1 cellular context compared by ENCODE assay signal in the genomic region with DNA sequence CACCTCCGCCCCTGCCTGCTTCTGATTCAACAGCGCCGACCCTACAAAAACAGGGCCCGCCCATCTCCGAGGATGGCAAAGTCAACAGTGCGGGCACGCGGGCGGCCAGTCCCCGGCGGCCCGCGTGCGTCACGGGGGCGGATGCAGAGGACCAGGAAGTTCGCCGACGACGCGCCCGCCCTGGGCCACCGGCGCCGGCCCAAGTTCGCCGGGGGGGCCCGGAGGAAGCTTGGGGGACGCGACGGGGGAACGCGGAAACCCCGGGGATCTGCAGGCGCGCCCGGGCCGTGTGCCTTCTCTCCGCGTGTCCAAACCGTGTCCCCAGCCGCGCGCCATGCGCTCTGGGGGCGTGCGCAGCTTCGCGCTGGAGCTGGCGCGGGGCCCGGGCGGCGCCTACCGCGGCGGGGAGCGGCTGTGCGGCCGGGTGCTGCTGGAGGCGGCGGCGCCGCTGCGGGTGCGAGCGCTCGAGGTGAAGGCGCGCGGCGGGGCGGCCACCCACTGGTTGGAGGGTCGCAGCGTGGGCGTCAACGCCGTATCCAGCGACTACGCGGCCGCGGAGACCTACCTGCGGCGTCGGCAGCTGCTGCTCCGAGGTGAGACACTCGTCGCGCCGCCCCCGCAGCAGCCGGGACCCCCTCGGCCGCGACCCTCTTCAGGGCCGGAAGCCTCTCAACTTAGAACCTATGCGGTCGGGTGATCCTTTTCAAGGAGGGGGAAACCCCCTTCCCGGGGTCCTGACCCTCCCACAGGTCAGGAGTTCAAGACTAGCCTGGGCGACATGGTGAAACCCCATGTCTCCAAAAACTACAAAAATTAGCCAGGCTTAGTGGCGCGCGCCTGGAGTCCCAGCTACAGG.
TF ChIP-seq lines count a peak whose summit lies in the region.

No MANE protein-coding gene starts in this region.

TF ChIP-seq in K562, 482 proteins besides CTCF, POLR2A, EP300 and RAD21 (continued from another document and continues in another):
- TF ChIP-seq ZNF764 (CRISPR knock-in tag; IDR thresholded peaks at IDR 0.05; ENCODE audit: low read depth) (no peak), PHF20 (IDR thresholded peaks at IDR 0.05; ENCODE audit: partially characterized antibody) (peak; percentile 42), NR3C1 (CRISPR knock-in tag; IDR thresholded peaks at IDR 0.05) (peak; percentile 94), ZNF668 (CRISPR knock-in tag; IDR thresholded peaks at IDR 0.05) (no peak), RBFOX2 (IDR thresholded peaks at IDR 0.05; ENCODE audit: low read depth, low read length) (peak; percentile 90), ZNF431 (CRISPR knock-in tag; IDR thresholded peaks at IDR 0.05) (peak; percentile 74), ETS2 (tag; IDR thresholded peaks at IDR 0.05; ENCODE audit: borderline replicate concordance, poor library complexity, severe bottlenecking) (no peak), KLF16 (IDR thresholded peaks at IDR 0.05) (no peak), PHF21A (IDR thresholded peaks at IDR 0.05; ENCODE audit: borderline replicate concordance, low read depth) (no peak), L3MBTL2 (IDR thresholded peaks at IDR 0.05) (peak; percentile 98), FOXP1 (CRISPR knock-in tag; IDR thresholded peaks at IDR 0.05) (peak; percentile 89; the same call in 1 of the 2 replicates), ZNF121 (CRISPR knock-in tag; conservative IDR thresholded peaks at IDR 0.05) (no peak), RCOR1 (IDR thresholded peaks at IDR 0.05; ENCODE audit: borderline replicate concordance in 1 of 2, low read depth in 2 of 2, low read length in 2 of 2) (no peak), SAFB (IDR thresholded peaks at IDR 0.05; ENCODE audit: borderline replicate concordance, low read depth, low read length) (no peak), ELF4 (CRISPR knock-in tag; IDR thresholded peaks at IDR 0.05) (peak; percentile 51; the same call in 1 of the 2 replicates), YY1 (IDR thresholded peaks at IDR 0.05; ENCODE audit: borderline replicate concordance in 1 of 3, control insufficient read depth in 1 of 3, extremely low read depth in 1 of 3, insufficient read depth in 3 of 3, insufficient read length in 1 of 3, insufficient replicate concordance in 2 of 3, low read depth in 1 of 3, low read length in 2 of 3) (peak in 2 of 3 experiments; percentile 48 to 57), ZNF695 (CRISPR knock-in tag; IDR thresholded peaks at IDR 0.05) (no peak), POLR2AphosphoS2 (IDR thresholded peaks at IDR 0.05; ENCODE audit: low read length) (no peak), COPS2 (conservative IDR thresholded peaks at IDR 0.05) (no peak), TBL1XR1 (IDR thresholded peaks at IDR 0.05; ENCODE audit: low read length in 2 of 2) (no peak), MAFG (tag; conservative IDR thresholded peaks at IDR 0.05) (no peak), DACH1 (IDR thresholded peaks at IDR 0.05; ENCODE audit: partially characterized antibody) (no peak), ZNF274 (IDR thresholded peaks at IDR 0.05; ENCODE audit: borderline replicate concordance, low read depth, low read length) (no peak), ZNF830 (CRISPR knock-in tag; IDR thresholded peaks at IDR 0.05) (no peak), CCAR2 (IDR thresholded peaks at IDR 0.05; ENCODE audit: low read depth, low read length) (no peak), ZNF124 (CRISPR knock-in tag; IDR thresholded peaks at IDR 0.05) (no peak), LEF1 (IDR thresholded peaks at IDR 0.05) (no peak), HDAC1 (IDR thresholded peaks at IDR 0.05) (peak in 1 of 2 experiments; percentile 82; a peak in 1 of 4 replicates), NBN (IDR thresholded peaks at IDR 0.05; ENCODE audit: low read depth) (no peak)
- TF ChIP-seq, protein P1, sequence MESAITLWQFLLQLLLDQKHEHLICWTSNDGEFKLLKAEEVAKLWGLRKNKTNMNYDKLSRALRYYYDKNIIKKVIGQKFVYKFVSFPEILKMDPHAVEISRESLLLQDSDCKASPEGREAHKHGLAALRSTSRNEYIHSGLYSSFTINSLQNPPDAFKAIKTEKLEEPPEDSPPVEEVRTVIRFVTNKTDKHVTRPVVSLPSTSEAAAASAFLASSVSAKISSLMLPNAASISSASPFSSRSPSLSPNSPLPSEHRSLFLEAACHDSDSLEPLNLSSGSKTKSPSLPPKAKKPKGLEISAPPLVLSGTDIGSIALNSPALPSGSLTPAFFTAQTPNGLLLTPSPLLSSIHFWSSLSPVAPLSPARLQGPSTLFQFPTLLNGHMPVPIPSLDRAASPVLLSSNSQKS (CRISPR knock-in tag; IDR thresholded peaks at IDR 0.05) = no peak
- TF ChIP-seq, protein P2, sequence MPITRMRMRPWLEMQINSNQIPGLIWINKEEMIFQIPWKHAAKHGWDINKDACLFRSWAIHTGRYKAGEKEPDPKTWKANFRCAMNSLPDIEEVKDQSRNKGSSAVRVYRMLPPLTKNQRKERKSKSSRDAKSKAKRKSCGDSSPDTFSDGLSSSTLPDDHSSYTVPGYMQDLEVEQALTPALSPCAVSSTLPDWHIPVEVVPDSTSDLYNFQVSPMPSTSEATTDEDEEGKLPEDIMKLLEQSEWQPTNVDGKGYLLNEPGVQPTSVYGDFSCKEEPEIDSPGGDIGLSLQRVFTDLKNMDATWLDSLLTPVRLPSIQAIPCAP (CRISPR knock-in tag; IDR thresholded peaks at IDR 0.05; ENCODE audit: borderline replicate concordance) = no peak
- TF ChIP-seq, protein P3, sequence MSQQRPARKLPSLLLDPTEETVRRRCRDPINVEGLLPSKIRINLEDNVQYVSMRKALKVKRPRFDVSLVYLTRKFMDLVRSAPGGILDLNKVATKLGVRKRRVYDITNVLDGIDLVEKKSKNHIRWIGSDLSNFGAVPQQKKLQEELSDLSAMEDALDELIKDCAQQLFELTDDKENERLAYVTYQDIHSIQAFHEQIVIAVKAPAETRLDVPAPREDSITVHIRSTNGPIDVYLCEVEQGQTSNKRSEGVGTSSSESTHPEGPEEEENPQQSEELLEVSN (IDR thresholded peaks at IDR 0.05; ENCODE audit: borderline replicate concordance in 1 of 2, extremely low read depth in 1 of 2, insufficient read depth in 1 of 2, insufficient read length in 1 of 2, low read depth in 1 of 2, low read length in 1 of 2, poor library complexity in 1 of 2, severe bottlenecking in 1 of 2) = peak; percentile 87 to 93
- TF ChIP-seq, protein P4, sequence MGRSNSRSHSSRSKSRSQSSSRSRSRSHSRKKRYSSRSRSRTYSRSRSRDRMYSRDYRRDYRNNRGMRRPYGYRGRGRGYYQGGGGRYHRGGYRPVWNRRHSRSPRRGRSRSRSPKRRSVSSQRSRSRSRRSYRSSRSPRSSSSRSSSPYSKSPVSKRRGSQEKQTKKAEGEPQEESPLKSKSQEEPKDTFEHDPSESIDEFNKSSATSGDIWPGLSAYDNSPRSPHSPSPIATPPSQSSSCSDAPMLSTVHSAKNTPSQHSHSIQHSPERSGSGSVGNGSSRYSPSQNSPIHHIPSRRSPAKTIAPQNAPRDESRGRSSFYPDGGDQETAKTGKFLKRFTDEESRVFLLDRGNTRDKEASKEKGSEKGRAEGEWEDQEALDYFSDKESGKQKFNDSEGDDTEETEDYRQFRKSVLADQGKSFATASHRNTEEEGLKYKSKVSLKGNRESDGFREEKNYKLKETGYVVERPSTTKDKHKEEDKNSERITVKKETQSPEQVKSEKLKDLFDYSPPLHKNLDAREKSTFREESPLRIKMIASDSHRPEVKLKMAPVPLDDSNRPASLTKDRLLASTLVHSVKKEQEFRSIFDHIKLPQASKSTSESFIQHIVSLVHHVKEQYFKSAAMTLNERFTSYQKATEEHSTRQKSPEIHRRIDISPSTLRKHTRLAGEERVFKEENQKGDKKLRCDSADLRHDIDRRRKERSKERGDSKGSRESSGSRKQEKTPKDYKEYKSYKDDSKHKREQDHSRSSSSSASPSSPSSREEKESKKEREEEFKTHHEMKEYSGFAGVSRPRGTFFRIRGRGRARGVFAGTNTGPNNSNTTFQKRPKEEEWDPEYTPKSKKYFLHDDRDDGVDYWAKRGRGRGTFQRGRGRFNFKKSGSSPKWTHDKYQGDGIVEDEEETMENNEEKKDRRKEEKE (IDR thresholded peaks at IDR 0.05; ENCODE audit: borderline replicate concordance in 1 of 2, control insufficient read depth in 1 of 2, low read depth in 2 of 2, low read length in 1 of 2) = no peak
- TF ChIP-seq, protein P5, sequence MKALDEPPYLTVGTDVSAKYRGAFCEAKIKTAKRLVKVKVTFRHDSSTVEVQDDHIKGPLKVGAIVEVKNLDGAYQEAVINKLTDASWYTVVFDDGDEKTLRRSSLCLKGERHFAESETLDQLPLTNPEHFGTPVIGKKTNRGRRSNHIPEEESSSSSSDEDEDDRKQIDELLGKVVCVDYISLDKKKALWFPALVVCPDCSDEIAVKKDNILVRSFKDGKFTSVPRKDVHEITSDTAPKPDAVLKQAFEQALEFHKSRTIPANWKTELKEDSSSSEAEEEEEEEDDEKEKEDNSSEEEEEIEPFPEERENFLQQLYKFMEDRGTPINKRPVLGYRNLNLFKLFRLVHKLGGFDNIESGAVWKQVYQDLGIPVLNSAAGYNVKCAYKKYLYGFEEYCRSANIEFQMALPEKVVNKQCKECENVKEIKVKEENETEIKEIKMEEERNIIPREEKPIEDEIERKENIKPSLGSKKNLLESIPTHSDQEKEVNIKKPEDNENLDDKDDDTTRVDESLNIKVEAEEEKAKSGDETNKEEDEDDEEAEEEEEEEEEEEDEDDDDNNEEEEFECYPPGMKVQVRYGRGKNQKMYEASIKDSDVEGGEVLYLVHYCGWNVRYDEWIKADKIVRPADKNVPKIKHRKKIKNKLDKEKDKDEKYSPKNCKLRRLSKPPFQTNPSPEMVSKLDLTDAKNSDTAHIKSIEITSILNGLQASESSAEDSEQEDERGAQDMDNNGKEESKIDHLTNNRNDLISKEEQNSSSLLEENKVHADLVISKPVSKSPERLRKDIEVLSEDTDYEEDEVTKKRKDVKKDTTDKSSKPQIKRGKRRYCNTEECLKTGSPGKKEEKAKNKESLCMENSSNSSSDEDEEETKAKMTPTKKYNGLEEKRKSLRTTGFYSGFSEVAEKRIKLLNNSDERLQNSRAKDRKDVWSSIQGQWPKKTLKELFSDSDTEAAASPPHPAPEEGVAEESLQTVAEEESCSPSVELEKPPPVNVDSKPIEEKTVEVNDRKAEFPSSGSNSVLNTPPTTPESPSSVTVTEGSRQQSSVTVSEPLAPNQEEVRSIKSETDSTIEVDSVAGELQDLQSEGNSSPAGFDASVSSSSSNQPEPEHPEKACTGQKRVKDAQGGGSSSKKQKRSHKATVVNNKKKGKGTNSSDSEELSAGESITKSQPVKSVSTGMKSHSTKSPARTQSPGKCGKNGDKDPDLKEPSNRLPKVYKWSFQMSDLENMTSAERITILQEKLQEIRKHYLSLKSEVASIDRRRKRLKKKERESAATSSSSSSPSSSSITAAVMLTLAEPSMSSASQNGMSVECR (CRISPR knock-in tag; IDR thresholded peaks at IDR 0.05) = peak; percentile 58
- TF ChIP-seq, protein P6, sequence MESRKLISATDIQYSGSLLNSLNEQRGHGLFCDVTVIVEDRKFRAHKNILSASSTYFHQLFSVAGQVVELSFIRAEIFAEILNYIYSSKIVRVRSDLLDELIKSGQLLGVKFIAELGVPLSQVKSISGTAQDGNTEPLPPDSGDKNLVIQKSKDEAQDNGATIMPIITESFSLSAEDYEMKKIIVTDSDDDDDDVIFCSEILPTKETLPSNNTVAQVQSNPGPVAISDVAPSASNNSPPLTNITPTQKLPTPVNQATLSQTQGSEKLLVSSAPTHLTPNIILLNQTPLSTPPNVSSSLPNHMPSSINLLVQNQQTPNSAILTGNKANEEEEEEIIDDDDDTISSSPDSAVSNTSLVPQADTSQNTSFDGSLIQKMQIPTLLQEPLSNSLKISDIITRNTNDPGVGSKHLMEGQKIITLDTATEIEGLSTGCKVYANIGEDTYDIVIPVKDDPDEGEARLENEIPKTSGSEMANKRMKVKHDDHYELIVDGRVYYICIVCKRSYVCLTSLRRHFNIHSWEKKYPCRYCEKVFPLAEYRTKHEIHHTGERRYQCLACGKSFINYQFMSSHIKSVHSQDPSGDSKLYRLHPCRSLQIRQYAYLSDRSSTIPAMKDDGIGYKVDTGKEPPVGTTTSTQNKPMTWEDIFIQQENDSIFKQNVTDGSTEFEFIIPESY (CRISPR knock-in tag; IDR thresholded peaks at IDR 0.05) = no peak
- TF ChIP-seq, protein P7, sequence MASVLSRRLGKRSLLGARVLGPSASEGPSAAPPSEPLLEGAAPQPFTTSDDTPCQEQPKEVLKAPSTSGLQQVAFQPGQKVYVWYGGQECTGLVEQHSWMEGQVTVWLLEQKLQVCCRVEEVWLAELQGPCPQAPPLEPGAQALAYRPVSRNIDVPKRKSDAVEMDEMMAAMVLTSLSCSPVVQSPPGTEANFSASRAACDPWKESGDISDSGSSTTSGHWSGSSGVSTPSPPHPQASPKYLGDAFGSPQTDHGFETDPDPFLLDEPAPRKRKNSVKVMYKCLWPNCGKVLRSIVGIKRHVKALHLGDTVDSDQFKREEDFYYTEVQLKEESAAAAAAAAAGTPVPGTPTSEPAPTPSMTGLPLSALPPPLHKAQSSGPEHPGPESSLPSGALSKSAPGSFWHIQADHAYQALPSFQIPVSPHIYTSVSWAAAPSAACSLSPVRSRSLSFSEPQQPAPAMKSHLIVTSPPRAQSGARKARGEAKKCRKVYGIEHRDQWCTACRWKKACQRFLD (CRISPR knock-in tag; IDR thresholded peaks at IDR 0.05) = peak; percentile 86
- TF ChIP-seq, protein P8, sequence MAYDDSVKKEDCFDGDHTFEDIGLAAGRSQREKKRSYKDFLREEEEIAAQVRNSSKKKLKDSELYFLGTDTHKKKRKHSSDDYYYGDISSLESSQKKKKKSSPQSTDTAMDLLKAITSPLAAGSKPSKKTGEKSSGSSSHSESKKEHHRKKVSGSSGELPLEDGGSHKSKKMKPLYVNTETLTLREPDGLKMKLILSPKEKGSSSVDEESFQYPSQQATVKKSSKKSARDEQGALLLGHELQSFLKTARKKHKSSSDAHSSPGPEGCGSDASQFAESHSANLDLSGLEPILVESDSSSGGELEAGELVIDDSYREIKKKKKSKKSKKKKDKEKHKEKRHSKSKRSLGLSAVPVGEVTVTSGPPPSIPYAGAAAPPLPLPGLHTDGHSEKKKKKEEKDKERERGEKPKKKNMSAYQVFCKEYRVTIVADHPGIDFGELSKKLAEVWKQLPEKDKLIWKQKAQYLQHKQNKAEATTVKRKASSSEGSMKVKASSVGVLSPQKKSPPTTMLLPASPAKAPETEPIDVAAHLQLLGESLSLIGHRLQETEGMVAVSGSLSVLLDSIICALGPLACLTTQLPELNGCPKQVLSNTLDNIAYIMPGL (CRISPR knock-in tag; IDR thresholded peaks at IDR 0.05) = peak; percentile 77; the same call in 1 of the 2 replicates
- TF ChIP-seq, protein P9, sequence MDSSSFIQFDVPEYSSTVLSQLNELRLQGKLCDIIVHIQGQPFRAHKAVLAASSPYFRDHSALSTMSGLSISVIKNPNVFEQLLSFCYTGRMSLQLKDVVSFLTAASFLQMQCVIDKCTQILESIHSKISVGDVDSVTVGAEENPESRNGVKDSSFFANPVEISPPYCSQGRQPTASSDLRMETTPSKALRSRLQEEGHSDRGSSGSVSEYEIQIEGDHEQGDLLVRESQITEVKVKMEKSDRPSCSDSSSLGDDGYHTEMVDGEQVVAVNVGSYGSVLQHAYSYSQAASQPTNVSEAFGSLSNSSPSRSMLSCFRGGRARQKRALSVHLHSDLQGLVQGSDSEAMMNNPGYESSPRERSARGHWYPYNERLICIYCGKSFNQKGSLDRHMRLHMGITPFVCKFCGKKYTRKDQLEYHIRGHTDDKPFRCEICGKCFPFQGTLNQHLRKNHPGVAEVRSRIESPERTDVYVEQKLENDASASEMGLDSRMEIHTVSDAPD (CRISPR knock-in tag; IDR thresholded peaks at IDR 0.05) = no peak
- TF ChIP-seq, protein P10, sequence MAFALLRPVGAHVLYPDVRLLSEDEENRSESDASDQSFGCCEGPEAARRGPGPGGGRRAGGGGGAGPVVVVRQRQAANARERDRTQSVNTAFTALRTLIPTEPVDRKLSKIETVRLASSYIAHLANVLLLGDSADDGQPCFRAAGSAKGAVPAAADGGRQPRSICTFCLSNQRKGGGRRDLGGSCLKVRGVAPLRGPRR (CRISPR knock-in tag; IDR thresholded peaks at IDR 0.05) = no peak
